In genomic region chr19:50646074-50646807, GRCh38 we compare ENCODE assay signal across 1 cellular context.
TF ChIP-seq lines count a peak whose summit lies in the region.

No MANE protein-coding gene starts in this region.

TF ChIP-seq in HEK293, 187 proteins besides CTCF, POLR2A, EP300 and RAD21 (continued from another document):
- 0 out of 2 replicates have a peak, but pooled peaks have one; percentile 18 for TF ChIP-seq HIC1 (tag by site-specific recombination; IDR thresholded peaks at IDR 0.05)
- no peak for TF ChIP-seq ZNF660 (tag by site-specific recombination; IDR thresholded peaks at IDR 0.05)
- no peak for TF ChIP-seq ZNF133 (tag by site-specific recombination; IDR thresholded peaks at IDR 0.05)
- no peak for TF ChIP-seq HOXC10 (CRISPR knock-in tag; IDR thresholded peaks at IDR 0.05)
- TF ChIP-seq ZNF548 (tag by site-specific recombination; IDR thresholded peaks at IDR 0.05): no peak
- TF ChIP-seq ZNF629 (tag by site-specific recombination; IDR thresholded peaks at IDR 0.05): 0 out of 2 replicates have a peak, but pooled peaks have one; percentile 27
- TF ChIP-seq ZNF157 (tag by site-specific recombination; IDR thresholded peaks at IDR 0.05): no peak
- 0 out of 2 replicates have a peak, but pooled peaks have one; percentile 11 for TF ChIP-seq ZNF398 (tag by site-specific recombination; IDR thresholded peaks at IDR 0.05)
- no peak for TF ChIP-seq ZNF514 (tag by site-specific recombination; IDR thresholded peaks at IDR 0.05)
- no peak for TF ChIP-seq ZNF626 (tag by site-specific recombination; IDR thresholded peaks at IDR 0.05)
- TF ChIP-seq ZNF274 (IDR thresholded peaks at IDR 0.05; ENCODE audit: low read length): no peak
- TF ChIP-seq ZNF274 (tag by site-specific recombination; IDR thresholded peaks at IDR 0.05; ENCODE audit: borderline replicate concordance): no peak
- TF ChIP-seq ZFHX2 (tag by site-specific recombination; conservative IDR thresholded peaks at IDR 0.05): 0 out of 2 replicates have a peak, but pooled peaks have one; percentile 20
- TF ChIP-seq ZNF555 (tag by site-specific recombination; conservative IDR thresholded peaks at IDR 0.05): 0 out of 2 replicates have a peak, but pooled peaks have one; percentile 19
- TF ChIP-seq ZNF366 (tag by site-specific recombination; conservative IDR thresholded peaks at IDR 0.05): no peak
- peak; percentile 64; the same call in 1 of the 2 replicates for TF ChIP-seq ZNF768 (tag by site-specific recombination; IDR thresholded peaks at IDR 0.05)
- no peak for TF ChIP-seq ZNF423 (tag by site-specific recombination; IDR thresholded peaks at IDR 0.05)
- no peak for TF ChIP-seq KLF7 (tag by site-specific recombination; IDR thresholded peaks at IDR 0.05; ENCODE audit: borderline replicate concordance)
- no peak for TF ChIP-seq ZNF223 (tag by site-specific recombination; IDR thresholded peaks at IDR 0.05)
- peak; percentile 33; the same call in 1 of the 2 replicates for TF ChIP-seq ZBTB11 (tag by site-specific recombination; conservative IDR thresholded peaks at IDR 0.05; ENCODE audit: low read depth)
- no peak for TF ChIP-seq GLI2 (tag by site-specific recombination; IDR thresholded peaks at IDR 0.05; ENCODE audit: borderline replicate concordance, low read depth)
- no peak for TF ChIP-seq BCL6B (tag by site-specific recombination; IDR thresholded peaks at IDR 0.05)
- no peak for TF ChIP-seq ZNF558 (tag by site-specific recombination; IDR thresholded peaks at IDR 0.05)
- TF ChIP-seq SP7 (tag by site-specific recombination; IDR thresholded peaks at IDR 0.05): no peak
- peak; percentile 36; the same call in 1 of the 2 replicates for TF ChIP-seq SP3 (tag by site-specific recombination; IDR thresholded peaks at IDR 0.05)
- no peak for TF ChIP-seq ZNF324 (tag by site-specific recombination; IDR thresholded peaks at IDR 0.05)
- no peak for TF ChIP-seq ZNF473 (tag by site-specific recombination; IDR thresholded peaks at IDR 0.05)
- 0 out of 2 replicates have a peak, but pooled peaks have one; percentile 14 for TF ChIP-seq ZFP69B (tag by site-specific recombination; IDR thresholded peaks at IDR 0.05)
- TF ChIP-seq ZNF837 (tag by site-specific recombination; IDR thresholded peaks at IDR 0.05): no peak
- no peak for TF ChIP-seq ZSCAN16 (tag by site-specific recombination; IDR thresholded peaks at IDR 0.05)
- no peak for TF ChIP-seq ZNF76 (tag by site-specific recombination; IDR thresholded peaks at IDR 0.05; ENCODE audit: borderline replicate concordance, low read depth)
- TF ChIP-seq ZNF26 (tag by site-specific recombination; IDR thresholded peaks at IDR 0.05): no peak
- TF ChIP-seq ZNF23 (tag by site-specific recombination; IDR thresholded peaks at IDR 0.05; ENCODE audit: borderline replicate concordance): no peak
- no peak for TF ChIP-seq ZNF184 (tag by site-specific recombination; IDR thresholded peaks at IDR 0.05)
- TF ChIP-seq ZNF132 (tag by site-specific recombination; IDR thresholded peaks at IDR 0.05; ENCODE audit: borderline replicate concordance): no peak
- no peak for TF ChIP-seq GLIS2 (tag by site-specific recombination; IDR thresholded peaks at IDR 0.05)
- TF ChIP-seq KLF8 (tag by site-specific recombination; IDR thresholded peaks at IDR 0.05): peak; percentile 49; the same call in 1 of the 2 replicates
- no peak for TF ChIP-seq ZNF239 (tag by site-specific recombination; IDR thresholded peaks at IDR 0.05)
- no peak for TF ChIP-seq OSR2 (tag by site-specific recombination; IDR thresholded peaks at IDR 0.05)
- no peak for TF ChIP-seq SETDB1 (IDR thresholded peaks at IDR 0.05; ENCODE audit: insufficient read length, low read length)
- TF ChIP-seq ZBTB26 (tag by site-specific recombination; optimal IDR thresholded peaks at IDR 0.05): no peak
- no peak for TF ChIP-seq ATF2 (tag by site-specific recombination; IDR thresholded peaks at IDR 0.05; ENCODE audit: low read depth)
- no peak for TF ChIP-seq ZNF488 (tag by site-specific recombination; IDR thresholded peaks at IDR 0.05)
- TF ChIP-seq ZNF623 (tag by site-specific recombination; IDR thresholded peaks at IDR 0.05): no peak
- TF ChIP-seq ZNF362 (tag by site-specific recombination; IDR thresholded peaks at IDR 0.05): 0 out of 2 replicates have a peak, but pooled peaks have one; percentile 52
- no peak for TF ChIP-seq ZBTB1 (tag by site-specific recombination; IDR thresholded peaks at IDR 0.05)
